ENCODE assay signal across 8 cellular contexts in genomic region chr11:2929511-2929879, GRCh38.
DNase-seq lines count a peak whose midpoint lies in the region; ATAC-seq and TF ChIP-seq lines count a peak whose summit lies in the region.

No MANE protein-coding gene starts in this region.

- no peaks in the 10 kb centered on the region for H3K36me3 Mint-ChIP-seq in nephron progenitor cell (ENCODE audit: low read depth)

- peak overlapping the region; percentile 40 for H3K4me3 ChIP-seq in epithelial cell of esophagus (ENCODE audit: low read length)

- TF ChIP-seq CTCF in VCaP (conservative IDR thresholded peaks at IDR 0.05) (no peak), epithelial cell of esophagus (IDR thresholded peaks at IDR 0.05; ENCODE audit: insufficient read depth, low read depth, low read length, missing control alignments) (no peak), nephron progenitor cell (IDR thresholded peaks at IDR 0.05) (no peak)

- peaks cover under 1% of the 10 kb centered on the region for H3K9me3 Mint-ChIP-seq in nephron progenitor cell

- peak overlapping the region; percentile 86 for H3K27ac ChIP-seq in VCaP

- ATAC-seq in HG02642 (IDR thresholded peaks at IDR 0.05; ENCODE audit: poor library complexity, unreplicated experiment): no peak

- peak; percentile 45 for DNase-seq in NCI-H748 (lab: John Stamatoyannopoulos, UW; ENCODE audit: unreplicated experiment)
- no peak for DNase-seq in NCI-H748 treated with DMSO at 0.1 percent for 48 hours (lab: John Stamatoyannopoulos, UW)
- DNase-seq in epithelial cell of esophagus (ENCODE audit: low read depth): peak; percentile 87
- DNase-seq in nephron progenitor cell: peak; percentile 51
- no peak for DNase-seq in midbrain (lab: John Stamatoyannopoulos, UW)
- DNase-seq in NK-92 treated with Interleukin-12 subunit alpha and Interleukin-12 subunit beta, amount 100 ng/mL, for 24 hours (lab: John Stamatoyannopoulos, UW): no peak

- H3K27me3 Mint-ChIP-seq in nephron progenitor cell (ENCODE audit: low read depth, poor library complexity): peaks cover 49% of the 10 kb centered on the region

- peaks cover 13% of the 10 kb centered on the region for H3K4me1 Mint-ChIP-seq in nephron progenitor cell

- no peak overlapping the region for H3K27ac Mint-ChIP-seq in nephron progenitor cell

- no peak overlapping the region for H3K4me3 Mint-ChIP-seq in nephron progenitor cell

Comparison
In these comparisons a context has a peak if more than half of its experiments do, and no peak if none do; other contexts are left out.
1. DNase-seq: peak in NCI-H748 (single experiment), epithelial cell of esophagus (single experiment) and nephron progenitor cell (single experiment); none in NCI-H748 treated with DMSO at 0.1 percent for 48 hours (single experiment), midbrain (single experiment) and NK-92 treated with Interleukin-12 subunit alpha and Interleukin-12 subunit beta, amount 100 ng/mL, for 24 hours (single experiment).